Comparison of ENCODE assay signal across 34 cellular contexts in the genomic region with DNA sequence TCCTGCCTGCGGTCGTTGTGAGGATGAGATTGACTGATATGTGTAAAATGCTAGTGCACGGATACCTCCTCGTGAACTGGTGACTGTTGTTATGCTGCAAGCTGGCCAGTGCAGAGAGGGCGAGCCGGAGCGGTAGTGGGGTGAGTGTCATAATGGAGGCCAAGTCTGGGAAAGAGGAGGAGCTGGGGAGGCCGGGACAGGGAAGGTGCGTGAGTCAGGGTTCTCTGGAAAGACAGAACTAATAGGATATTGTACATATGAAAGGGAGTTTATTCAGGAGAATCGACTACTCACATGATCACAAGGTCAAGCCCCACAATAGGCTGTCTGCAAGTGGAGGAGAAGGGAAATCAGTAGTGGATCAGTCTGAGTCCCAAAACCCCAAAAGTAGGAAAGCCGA.
"Had no signal": no experiment of that assay in that cellular context is flagged by ENCODE, and none has a peak within 500 bp of the region (broad histone marks: within the 10 kb centered on the region; RNA-seq: fewer than 3 reads in every experiment).

No MANE protein-coding gene starts in this region.

- H3K9me3 ChIP-seq: body of pancreas, breast epithelium, MG63, SJSA1 had no signal

- H3K4me1 ChIP-seq: breast epithelium, SJSA1 had no signal

- DNase-seq: activated B cell treated with CpG ODN at 0.5 μM for 24 hours; activated CD4-positive, alpha-beta memory T cell treated with anti-CD3 and anti-CD28 coated beads for 36 hours; activated CD4-positive, alpha-beta T cell treated with anti-CD3 and anti-CD28 coated beads for 4 hours; activated CD4-positive, alpha-beta T cell treated with anti-CD3 and anti-CD28 coated beads, Interleukin-2, amount 50 U/mL, for 1 hour; activated CD4-positive, CD25-positive, alpha-beta regulatory T cell treated with anti-CD3 and anti-CD28 coated beads, Interleukin-2, amount 50 U/mL, for 72 hours; activated CD8-positive, alpha-beta memory T cell treated with anti-CD3 and anti-CD28 coated beads for 24 hours; activated CD8-positive, alpha-beta memory T cell treated with anti-CD3 and anti-CD28 coated beads, Interleukin-2, amount 10 ng/mL, durations not matched to agents 7 days and 5 days; activated CD8-positive, alpha-beta memory T cell treated with anti-CD3 and anti-CD28 coated beads, Interleukin-2, amount 50 U/mL, for 48 hours; activated effector memory CD4-positive, alpha-beta T cell treated with Interleukin-2 at 50 U/mL for 16 hours; activated naive CD4-positive, alpha-beta T cell treated with anti-CD3 and anti-CD28 coated beads, Interleukin-2, amount 10 ng/mL, durations not matched to agents 7 days and 5 days; activated naive CD8-positive, alpha-beta T cell treated with anti-CD3 and anti-CD28 coated beads, Interleukin-2, amount 50 U/mL, for 24 hours; activated T-cell treated with anti-CD3 and anti-CD28 coated beads, Interleukin-2, amount 50 U/mL, for 48 hours; body of pancreas; MG63; NCI-H1048; NCI-H1105 treated with DMSO at 0.1 percent for 48 hours; NCI-H1436; NCI-H1694; NCI-H1930; NCI-H2081 treated with DMSO at 0.1 percent for 48 hours; NCI-H226; NCI-H446 treated with DMSO at 0.1 percent for 48 hours; NCI-H524; NCI-H82; RPMI8226; SHP77 treated with DMSO at 0.1 percent for 48 hours; T-cell; T-helper 17 cell had no signal

- H3K27me3 ChIP-seq: body of pancreas, breast epithelium, MG63 had no signal

- H3K4me3 ChIP-seq: body of pancreas, breast epithelium, coronary artery, MG63, SJSA1 had no signal

- ATAC-seq: activated CD8-positive, alpha-beta memory T cell treated with anti-CD3 and anti-CD28 coated beads, Interleukin-2, amount 10 ng/mL, durations not matched to agents 7 days and 5 days; activated naive CD8-positive, alpha-beta T cell treated with anti-CD3 and anti-CD28 coated beads, Interleukin-2, amount 50 U/mL, for 24 hours; body of pancreas; Panc1; SK-N-SH treated with all-trans-retinoic acid at 6 μM for 48 hours; T-cell; T-helper 17 cell had no signal

- H3K27ac ChIP-seq: body of pancreas, coronary artery, SJSA1, VCaP had no signal

- H3K36me3 ChIP-seq: breast epithelium, MG63, SJSA1 had no signal
